Comparison of ENCODE assay signal across 10 cellular contexts in the genomic region with DNA sequence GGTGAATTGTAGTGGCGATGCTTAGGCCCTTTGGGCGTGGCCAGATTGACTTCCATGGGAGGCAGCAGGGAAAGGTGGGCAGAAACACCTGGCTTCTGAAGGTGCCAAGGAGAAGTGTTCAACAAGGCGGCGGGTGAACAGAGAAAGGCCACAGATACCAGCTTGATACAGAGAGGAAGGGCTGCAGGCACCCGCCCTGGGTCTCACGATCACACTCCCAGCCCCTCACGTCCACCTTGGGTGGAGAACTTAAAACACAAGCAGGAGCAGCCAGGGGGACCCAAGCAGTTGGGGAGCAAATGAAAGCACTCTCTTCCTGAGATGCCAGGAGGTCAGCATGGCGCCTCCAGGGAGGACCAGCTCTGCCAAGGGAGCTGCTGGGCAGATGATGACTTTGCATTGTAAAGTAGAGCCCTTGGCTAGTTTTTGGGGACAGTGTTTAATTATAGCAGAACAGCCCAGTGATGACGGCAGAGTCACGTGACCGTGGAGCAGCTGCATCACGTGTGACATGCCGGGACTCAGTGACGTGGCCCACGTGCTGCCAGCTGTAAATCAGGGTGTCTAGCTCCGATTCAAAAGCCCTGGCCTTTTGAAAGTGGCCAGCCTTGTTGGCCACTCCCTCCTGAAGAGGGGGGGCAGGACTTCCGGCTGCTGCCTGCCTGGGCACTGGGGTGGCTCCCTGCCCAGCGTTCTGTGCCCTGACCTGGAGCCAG. TPM values are rescaled to one million over a fixed set of nuclear protein-coding genes. Genes with fewer than 3 reads are reported as not detected.
A peak's percentile ranks its signal among the peaks of the same experiment; 100 is the strongest.
DNase-seq lines count a peak whose midpoint lies in the region; ATAC-seq and TF ChIP-seq lines count a peak whose summit lies in the region.
"Had no signal": no experiment of that assay in that cellular context is flagged by ENCODE, and none has a peak within 500 bp of the region (broad histone marks: within the 10 kb centered on the region; RNA-seq: fewer than 3 reads in every experiment).

No MANE protein-coding gene starts in this region.

- no peak overlapping the region for H3K4me2 ChIP-seq in H9 (ENCODE audit: insufficient read depth, insufficient read length, low read length)

- no peak overlapping the region for H3K4me3 Mint-ChIP-seq in H9

- H2BK5ac ChIP-seq in H9 (ENCODE audit: insufficient read length, low read length) = no peak overlapping the region

- TF ChIP-seq CTCF in H9 (conservative IDR thresholded peaks at IDR 0.05) (no peak), ascending aorta (IDR thresholded peaks at IDR 0.05) (no peak), stomach (IDR thresholded peaks at IDR 0.05) (no peak), BE2C (IDR thresholded peaks at IDR 0.05; ENCODE audit: low read depth, low read length) (no peak)

- H4K91ac ChIP-seq in H9 (ENCODE audit: insufficient read length, low read depth, low read length) = no peak overlapping the region

- H3K18ac ChIP-seq in H9 (ENCODE audit: insufficient read length, low read depth, low read length) = no peak overlapping the region

- no peak overlapping the region for H2AFZ ChIP-seq in H9 (ENCODE audit: low read length)

- no peak for ATAC-seq in GM21515 (IDR thresholded peaks at IDR 0.05; ENCODE audit: unreplicated experiment)
- ATAC-seq in GM18519 (IDR thresholded peaks at IDR 0.05; ENCODE audit: low FRiP score, unreplicated experiment) = no peak

- intact Hi-C loops in ascending aorta (cut with DNase I) (no loop called here), stomach (cut with DNase I; ENCODE audit: low total_unique reads) (no loop called here)

- no peak overlapping the region for H2AK5ac ChIP-seq in H9 (ENCODE audit: insufficient read length, low read length)

- no peaks in the 10 kb centered on the region for H3K23me2 ChIP-seq in H9 (ENCODE audit: insufficient read length, low read depth, low read length, poor library complexity, severe bottlenecking)

- no peak overlapping the region for H2BK12ac ChIP-seq in H9 (ENCODE audit: insufficient read length, low read depth, low read length)

- H3K4me1 ChIP-seq in H9 (ENCODE audit: insufficient read depth, low read length) = no peaks in the 10 kb centered on the region; the same call in 1 of the 2 replicates
- H3K4me1 ChIP-seq in ascending aorta = peaks cover 0 to 6% of the 10 kb centered on the region in 2 donors
- H3K4me1 ChIP-seq in stomach = peaks cover 27 to 81% (median 65%) of the 10 kb centered on the region in 4 donors
- H3K4me1 ChIP-seq in BE2C = peaks cover 29% of the 10 kb centered on the region

- H3K14ac ChIP-seq in H9 (ENCODE audit: insufficient read depth, low read length) = no peak overlapping the region

- peaks cover 22 to 24% of the 10 kb centered on the region in 2 experiments for H3K4me1 Mint-ChIP-seq in H9

- H3T11ph ChIP-seq in H9 (ENCODE audit: low read length) = no peak overlapping the region

- H3K23ac ChIP-seq in H9 (ENCODE audit: insufficient read length, low read depth, low read length) = no peak overlapping the region

- H3K56ac ChIP-seq in H9 (ENCODE audit: insufficient read length, low read depth, low read length) = no peak overlapping the region

- H3K79me2 ChIP-seq in H9 (ENCODE audit: insufficient read depth, low read length) = no peaks in the 10 kb centered on the region

- TF ChIP-seq POLR2A in stomach (IDR thresholded peaks at IDR 0.05) = no peak

- H4K5ac ChIP-seq in H9 (ENCODE audit: insufficient read length, low read depth, low read length) = no peak overlapping the region

- H3K9me3 Mint-ChIP-seq in H9 = no peaks in the 10 kb centered on the region
- H3K9me3 Mint-ChIP-seq: immature natural killer cell had no signal

- H4K20me1 ChIP-seq in H9 (ENCODE audit: control insufficient read depth, insufficient read depth, insufficient read length) = no peaks in the 10 kb centered on the region

- no peaks in the 10 kb centered on the region for H3K79me1 ChIP-seq in H9 (ENCODE audit: insufficient read depth, low read depth, low read length, poor library complexity, severe bottlenecking)

- H3K27ac ChIP-seq in H9 (ENCODE audit: insufficient read length, low read depth, low read length) = no peak overlapping the region
- H3K27ac ChIP-seq in ascending aorta = no peak overlapping the region
- peak overlapping the region; percentile 23 to 70 (median 50) for H3K27ac ChIP-seq in stomach

- peak; percentile 10 for DNase-seq in H9
- peak; percentile 60 to 84 for DNase-seq in ascending aorta (ENCODE audit: low spot score in 2 of 2)
- peak; percentile 74 for DNase-seq in left kidney (ENCODE audit: low read depth, low spot score)
- peak; percentile 78 for DNase-seq in stomach
- DNase-seq in BE2C = no peak
- no peak for DNase-seq in HuH-7 (ENCODE audit: low spot score)
- DNase-seq: NCI-H1048 had no signal

- H3K36me3 ChIP-seq in ascending aorta = peaks cover 5 to 11% of the 10 kb centered on the region in 2 donors
- H3K36me3 ChIP-seq in stomach = peaks cover 6 to 52% (median 41%) of the 10 kb centered on the region in 4 donors
- no peaks in the 10 kb centered on the region for H3K36me3 ChIP-seq in BE2C

- H3K27me3 ChIP-seq in H9 (ENCODE audit: insufficient read depth, low read length) = no peaks in the 10 kb centered on the region
- no peaks in the 10 kb centered on the region for H3K27me3 ChIP-seq in ascending aorta
- H3K27me3 ChIP-seq in stomach = no peaks in the 10 kb centered on the region
- H3K27me3 ChIP-seq in BE2C = no peaks in the 10 kb centered on the region

- no peaks in the 10 kb centered on the region for H3K27me3 Mint-ChIP-seq in H9 (ENCODE audit: low read depth)

- H2BK120ac ChIP-seq in H9 (ENCODE audit: low read depth, low read length, poor library complexity, severe bottlenecking) = no peak overlapping the region

- no CpG with 5 or more reads among the region's 18 CpGs for WGBS in H9 (ENCODE audit: extremely low coverage, insufficient read length, low lambda C conversion rate)
- WGBS in stomach, 5 donors = 45 to 69% (median 52%) methylated on average over 17 to 18 of the region's 18 CpGs

- peak overlapping the region; percentile 45 to 64 (median 60); a peak in 3 of 7 replicates for H3K27ac Mint-ChIP-seq in H9
- H3K27ac Mint-ChIP-seq: immature natural killer cell had no signal

- H3K36me3 Mint-ChIP-seq in H9 (ENCODE audit: insufficient read depth in 1 of 3, low read depth in 3 of 3) = peaks cover 0 to 50% (median 8%) of the 10 kb centered on the region in 3 experiments; a peak in 4 of 7 replicates

- H3K9me3 ChIP-seq in H9 (ENCODE audit: control insufficient read depth, low read depth, low read length) = no peaks in the 10 kb centered on the region
- no peaks in the 10 kb centered on the region for H3K9me3 ChIP-seq in ascending aorta
- no peaks in the 10 kb centered on the region for H3K9me3 ChIP-seq in stomach
- H3K9me3 ChIP-seq in BE2C = no peaks in the 10 kb centered on the region

- H3K4me3 ChIP-seq in ascending aorta = no peak overlapping the region
- no peak overlapping the region for H3K4me3 ChIP-seq in stomach
- H3K4me3 ChIP-seq in BE2C (ENCODE audit: low read depth, low read length) = no peak overlapping the region

- no peak overlapping the region for H4K8ac ChIP-seq in H9 (replicated peaks; ENCODE audit: insufficient read length, low read depth, low read length)

- H2BK20ac ChIP-seq in H9 (ENCODE audit: low read depth, low read length, poor library complexity, severe bottlenecking) = no peak overlapping the region

- H2BK15ac ChIP-seq in H9 (ENCODE audit: low read depth, low read length) = no peak overlapping the region

- H3K9ac ChIP-seq in H9 (ENCODE audit: extremely low read depth, insufficient read length, low read length) = no peak overlapping the region

- H3K4ac ChIP-seq in H9 (ENCODE audit: low read depth, low read length) = no peak overlapping the region

- no peak for TF ChIP-seq EP300 in stomach (IDR thresholded peaks at IDR 0.05)

RNA-seq across cellular contexts. Expression of gene SLC37A1, which starts 19.0 kb away (rescaled TPM):
- total RNA-seq in H9 (2021) (34.8 and 37.7 TPM in 2 replicates), ascending aorta (8.7 TPM), stomach (10 to 100 TPM in 4 of 5 donors, 1 to 10 TPM in 1; 9.8 to 72.9 (median 23.9) TPM)
- 10 to 100 TPM; 10.3 to 12.4 (median 11.3) TPM for polyA plus RNA-seq in stomach
- 3.9 TPM for polyA plus RNA-seq in BE2C (2012; ENCODE audit: insufficient read depth, insufficient read length, low read depth)

RNA-seq across cellular contexts. Expression of gene RSPH1, which starts 36.6 kb away (rescaled TPM):
- total RNA-seq in H9 (2021) = 0.31 TPM in 1 of 2 replicates, not detected in the other
- total RNA-seq in ascending aorta = not detected
- 1 to 10 TPM in 1 of 5 donors, under 1 TPM in 3, not detected in 1; 0.37 to 8.9 (median 0.58) TPM for total RNA-seq in stomach
- polyA plus RNA-seq in stomach = 1 to 10 TPM; 1.8 to 2.9 (median 2.8) TPM
- polyA plus RNA-seq in BE2C (2012; ENCODE audit: insufficient read depth, insufficient read length, low read depth) = not detected

Comparison
In these comparisons a context has a peak if more than half of its experiments do, and no peak if none do; other contexts are left out.
1. DNase-seq: peak in H9 (single experiment), ascending aorta (2 of 2), left kidney (single experiment) and stomach (single experiment); none in BE2C (single experiment) and HuH-7 (single experiment).
2. H3K27ac ChIP-seq: peak in stomach (5 of 5); none in H9 (single experiment) and ascending aorta (0 of 2).